ENCODE assay signal across 24 cellular contexts in genomic region chr13:98338312-98338711, GRCh38.
"Had no signal": no experiment of that assay in that cellular context is flagged by ENCODE, and none has a peak within 500 bp of the region (broad histone marks: within the 10 kb centered on the region; RNA-seq: fewer than 3 reads in every experiment).

No MANE protein-coding gene starts in this region.

- ATAC-seq: effector memory CD8-positive, alpha-beta T cell; left lung; lower lobe of right lung had no signal

- H3K27ac Mint-ChIP-seq: dendritic cell treated with granulocyte-macrophage colony-stimulating factor and Interleukin-4, amounts not matched to agents 40 ng/mL and 50 ng/mL, for 4 days; effector memory CD8-positive, alpha-beta T cell; immature natural killer cell had no signal

- DNase-seq: effector memory CD8-positive, alpha-beta T cell; immature natural killer cell; left lung; lower lobe of right lung; mesenchymal stem cell; midbrain; naive B cell; posterior cingulate gyrus; sigmoid colon; stimulated activated CD4-positive, alpha-beta T cell treated with anti-CD3 and anti-CD28 coated beads, Interleukin-2, amount 100 ng/mL, for 24 hours; stimulated activated CD4-positive, alpha-beta T cell treated with anti-CD3 and anti-CD28 coated beads, Interleukin-4, amount 100 ng/mL, for 4 hours; stimulated activated naive CD4-positive, alpha-beta T cell; stomach; substantia nigra; transverse colon had no signal

- H3K4me1 ChIP-seq: left lung, lower lobe of right lung, sigmoid colon, transverse colon had no signal

- H3K36me3 ChIP-seq: left lung, lower lobe of right lung, neutrophil, sigmoid colon, stomach, thoracic aorta, transverse colon had no signal

- FAIRE-seq: colon, endothelial cell of umbilical vein, frontal cortex, keratinocyte had no signal

- H3K9me3 ChIP-seq: left lung, lower lobe of right lung, neutrophil, sigmoid colon, stomach, thoracic aorta, transverse colon had no signal

- H3K27ac ChIP-seq: left lung, lower lobe of right lung, neutrophil, sigmoid colon, skin epidermis, stomach, thoracic aorta, transverse colon had no signal

- H3K4me3 ChIP-seq: left lung, lower lobe of right lung, sigmoid colon, skin epidermis, stomach, thoracic aorta, transverse colon had no signal

- H3K27me3 ChIP-seq: left lung, sigmoid colon, stomach, transverse colon had no signal

- H3K9me3 Mint-ChIP-seq: dendritic cell treated with granulocyte-macrophage colony-stimulating factor and Interleukin-4, amounts not matched to agents 40 ng/mL and 50 ng/mL, for 4 days; effector memory CD8-positive, alpha-beta T cell; immature natural killer cell had no signal

- H3K4me3 Mint-ChIP-seq: dendritic cell treated with granulocyte-macrophage colony-stimulating factor and Interleukin-4, amounts not matched to agents 40 ng/mL and 50 ng/mL, for 4 days; effector memory CD8-positive, alpha-beta T cell; immature natural killer cell; naive B cell; nephron had no signal

- H3K4me1 Mint-ChIP-seq: immature natural killer cell, naive B cell had no signal

- H3K36me3 Mint-ChIP-seq: immature natural killer cell had no signal

- H3K27me3 Mint-ChIP-seq: dendritic cell treated with granulocyte-macrophage colony-stimulating factor and Interleukin-4, amounts not matched to agents 40 ng/mL and 50 ng/mL, for 4 days had no signal
